In genomic region chr11:3879967-3880542, GRCh38 we compare ENCODE assay signal across 8 cellular contexts. TPM values are rescaled to one million over a fixed set of nuclear protein-coding genes. Genes with fewer than 3 reads are reported as not detected.
DNase-seq lines count a peak whose midpoint lies in the region; ATAC-seq and TF ChIP-seq lines count a peak whose summit lies in the region.

No MANE protein-coding gene starts in this region.

- H3K9me3 ChIP-seq in gastroesophageal sphincter (no peaks in the 10 kb centered on the region), aorta (ENCODE audit: control insufficient read depth, low read length) (no peaks in the 10 kb centered on the region)

- TF ChIP-seq CTCF in gastroesophageal sphincter (IDR thresholded peaks at IDR 0.05), result no peak

- peaks cover 17 to 78% (median 17%) of the 10 kb centered on the region in 3 donors for H3K4me1 ChIP-seq in gastroesophageal sphincter
- H3K4me1 ChIP-seq in aorta (ENCODE audit: control insufficient read depth in 1 of 2, insufficient read depth in 2 of 2, low read length in 2 of 2), result peaks cover 2 to 12% of the 10 kb centered on the region in 2 donors

- no peak for DNase-seq in stimulated activated naive CD8-positive, alpha-beta T cell treated with anti-CD3 and anti-CD28 coated beads, Interleukin-15, Interleukin-2, amounts not matched to agents 100 U/mL and 50 U/mL, for 24 hours
- DNase-seq in aorta, result no peak
- no peak for DNase-seq in anterior cingulate cortex (lab: John Stamatoyannopoulos, UW)
- no peak for DNase-seq in AG08396 (ENCODE audit: low spot score)
- DNase-seq in SK-N-DZ (ENCODE audit: low spot score), result no peak

- peaks cover 14% of the 10 kb centered on the region for H3K36me3 Mint-ChIP-seq in stimulated activated naive CD8-positive, alpha-beta T cell treated with anti-CD3 and anti-CD28 coated beads, Interleukin-15, Interleukin-2, amounts not matched to agents 100 ng/mL and 50 ng/mL, for 24 hours (ENCODE audit: low read depth)

- H3K36me3 ChIP-seq in gastroesophageal sphincter, result no peaks in the 10 kb centered on the region
- H3K36me3 ChIP-seq in aorta (ENCODE audit: control insufficient read depth in 1 of 2, insufficient read depth in 2 of 2, low read length in 1 of 2), result no peaks in the 10 kb centered on the region

- no peak for TF ChIP-seq EP300 in gastroesophageal sphincter (IDR thresholded peaks at IDR 0.05)

- peaks cover 90% of the 10 kb centered on the region for H3K4me1 Mint-ChIP-seq in stimulated activated naive CD8-positive, alpha-beta T cell treated with anti-CD3 and anti-CD28 coated beads, Interleukin-15, Interleukin-2, amounts not matched to agents 100 ng/mL and 50 ng/mL, for 24 hours (ENCODE audit: low read depth)

- ATAC-seq in stimulated activated naive CD8-positive, alpha-beta T cell treated with anti-CD3 and anti-CD28 coated beads, Interleukin-15, Interleukin-2, amounts not matched to agents 100 U/mL and 50 U/mL, for 24 hours, result no peak
- ATAC-seq in HG03460 (IDR thresholded peaks at IDR 0.05; ENCODE audit: unreplicated experiment) (peak; percentile 42), gastroesophageal sphincter (no peak), aorta (ENCODE audit: low FRiP score) (peak; percentile 68)

- WGBS in gastroesophageal sphincter (ENCODE audit: low coverage in 1 of 2), 2 donors, result 50 to 55% methylated on average over 1 to 2 of the region's 2 CpGs
- 20 to 21% methylated on average over 2 of the region's 2 CpGs for WGBS in aorta, 2 donors

- no peaks in the 10 kb centered on the region for H3K27me3 ChIP-seq in gastroesophageal sphincter
- no peaks in the 10 kb centered on the region for H3K27me3 ChIP-seq in aorta (ENCODE audit: control insufficient read depth in 1 of 2, insufficient read depth in 2 of 2, low read length in 1 of 2)

- no peak overlapping the region for H3K4me3 ChIP-seq in gastroesophageal sphincter
- no peak overlapping the region for H3K4me3 ChIP-seq in aorta (ENCODE audit: low read length in 2 of 2)

- H3K27ac Mint-ChIP-seq in stimulated activated naive CD8-positive, alpha-beta T cell treated with anti-CD3 and anti-CD28 coated beads, Interleukin-15, Interleukin-2, amounts not matched to agents 100 ng/mL and 50 ng/mL, for 24 hours, result peak overlapping the region; percentile 93

- peak overlapping the region; percentile 29 for H3K4me3 Mint-ChIP-seq in stimulated activated naive CD8-positive, alpha-beta T cell treated with anti-CD3 and anti-CD28 coated beads, Interleukin-15, Interleukin-2, amounts not matched to agents 100 ng/mL and 50 ng/mL, for 24 hours

- H3K27me3 Mint-ChIP-seq in stimulated activated naive CD8-positive, alpha-beta T cell treated with anti-CD3 and anti-CD28 coated beads, Interleukin-15, Interleukin-2, amounts not matched to agents 100 ng/mL and 50 ng/mL, for 24 hours, result no peaks in the 10 kb centered on the region

- peak overlapping the region in 3 of 4 donors; percentile 22 to 62 (median 27) for H3K27ac ChIP-seq in gastroesophageal sphincter
- H3K27ac ChIP-seq in aorta (ENCODE audit: low read depth in 1 of 2, low read length in 2 of 2), result peak overlapping the region; percentile 45 to 76

- intact Hi-C loops in aorta (cut with DNase I), result no loop called here

- TF ChIP-seq POLR2A in gastroesophageal sphincter (IDR thresholded peaks at IDR 0.05), result no peak

- H3K9me3 Mint-ChIP-seq in stimulated activated naive CD8-positive, alpha-beta T cell treated with anti-CD3 and anti-CD28 coated beads, Interleukin-15, Interleukin-2, amounts not matched to agents 100 ng/mL and 50 ng/mL, for 24 hours, result no peaks in the 10 kb centered on the region

RNA-seq across cellular contexts. Expression of gene STIM1, which starts 24.6 kb away (rescaled TPM):
- total RNA-seq in gastroesophageal sphincter (100 to 1,000 TPM in 1 of 4 donors, 10 to 100 TPM in 3; 42.4 to 114 (median 72.8) TPM), aorta (10 to 100 TPM; 63.4 to 69.5 TPM)
- 10 to 100 TPM; 14.9 to 34.1 TPM for polyA plus RNA-seq in aorta
- 21.6 and 22.2 TPM in 2 replicates for polyA plus RNA-seq in SK-N-DZ (2014; cell fraction: cytosol; rRNA removed)
- polyA plus RNA-seq in SK-N-DZ (2014; cell fraction: nucleus; rRNA removed), result 12.5 and 12.8 TPM in 2 replicates

RNA-seq across cellular contexts. Expression of gene RHOG, which starts 39.3 kb away (rescaled TPM):
- total RNA-seq in gastroesophageal sphincter (10 to 100 TPM; 31.9 to 67.4 (median 52.2) TPM), aorta (10 to 100 TPM; 54.5 to 58.5 TPM)
- 10 to 100 TPM; 48.6 to 61.0 TPM for polyA plus RNA-seq in aorta
- 12.4 and 13.9 TPM in 2 replicates for polyA plus RNA-seq in SK-N-DZ (2014; cell fraction: cytosol; rRNA removed)
- 4.3 and 10.0 TPM in 2 replicates for polyA plus RNA-seq in SK-N-DZ (2014; cell fraction: nucleus; rRNA removed)

Comparison
In these comparisons a context has a peak if more than half of its experiments do, and no peak if none do; other contexts are left out.
1. ATAC-seq: peak in HG03460 (single experiment) and aorta (single experiment); none in stimulated activated naive CD8-positive, alpha-beta T cell treated with anti-CD3 and anti-CD28 coated beads, Interleukin-15, Interleukin-2, amounts not matched to agents 100 U/mL and 50 U/mL, for 24 hours (single experiment) and gastroesophageal sphincter (single experiment).